ENCODE assay signal across 8 cellular contexts in genomic region chr3:172087827-172088580, GRCh38. TPM values are rescaled to one million over a fixed set of nuclear protein-coding genes. Genes with fewer than 3 reads are reported as not detected.
DNase-seq lines count a peak whose midpoint lies in the region; ATAC-seq and TF ChIP-seq lines count a peak whose summit lies in the region.

No MANE protein-coding gene starts in this region.

- peaks cover 33% of the 10 kb centered on the region for H3K4me1 Mint-ChIP-seq in mesothelial cell of epicardium

- H3K4me3 ChIP-seq in H7 (ENCODE audit: insufficient read depth, low read depth, low read length) (no peak overlapping the region), lower leg skin (ENCODE audit: low read depth, poor library complexity, severe bottlenecking) (no peak overlapping the region)

- WGBS in lower leg skin, 2 donors = 58 to 59% methylated on average over 7 of the region's 7 CpGs

- DNase-seq in OCI-M1 (lab: John Stamatoyannopoulos, UW) (peak; percentile 49), mesothelial cell of epicardium (ENCODE audit: low spot score in 2 of 2, unreplicated experiment in 2 of 2) (no peak), H7 (no peak), OCI-M2 (lab: John Stamatoyannopoulos, UW; ENCODE audit: unreplicated experiment) (no peak), lower leg skin (ENCODE audit: low spot score in 2 of 2) (no peak)
- no peak for DNase-seq in stimulated activated CD4-positive, alpha-beta T cell treated with anti-CD3 and anti-CD28 coated beads, Interleukin-2, amount 100 ng/mL, for 24 hours

- TF ChIP-seq CTCF in mesothelial cell of epicardium (IDR thresholded peaks at IDR 0.05; ENCODE audit: unreplicated experiment) (no peak), lower leg skin (IDR thresholded peaks at IDR 0.05) (no peak)

- peak overlapping the region; percentile 87 for H3K27ac Mint-ChIP-seq in mesothelial cell of epicardium

- TF ChIP-seq POLR2A in lower leg skin (IDR thresholded peaks at IDR 0.05) = no peak

- peaks cover 16% of the 10 kb centered on the region for H3K36me3 Mint-ChIP-seq in mesothelial cell of epicardium

- no peak overlapping the region for H3K4me3 Mint-ChIP-seq in mesothelial cell of epicardium

- no peaks in the 10 kb centered on the region for H3K27me3 Mint-ChIP-seq in mesothelial cell of epicardium (ENCODE audit: low read depth)

- H3K36me3 ChIP-seq in H7 (replicated peaks; ENCODE audit: control insufficient read depth, insufficient read depth, low read length) = 0 out of 2 replicates have a peak, but pooled peaks cover 2% of the 10 kb centered on the region

- intact Hi-C loops in lower leg skin (cut with DNase I; ENCODE audit: low total_unique reads) = no loop called here

- peaks cover 8% of the 10 kb centered on the region for H3K9me3 Mint-ChIP-seq in mesothelial cell of epicardium

- no peaks in the 10 kb centered on the region for H3K27me3 ChIP-seq in H7 (ENCODE audit: control insufficient read depth, insufficient read depth, low read length)

- peak; percentile 88 for ATAC-seq in GM18517 (IDR thresholded peaks at IDR 0.05; ENCODE audit: unreplicated experiment)
- peak; percentile 82 for ATAC-seq in HG02571 (IDR thresholded peaks at IDR 0.05; ENCODE audit: unreplicated experiment)

RNA-seq across cellular contexts. Expression of gene FNDC3B, which starts 48.6 kb away (rescaled TPM):
- 123 to 131 TPM (median 123 TPM) in 3 replicates for total RNA-seq in mesothelial cell of epicardium
- total RNA-seq in H7 (2014; rRNA removed; shearing (Covaris generic)) = 24.2 and 28.7 TPM in 2 replicates
- 10 to 100 TPM; 22.9 to 39.3 (median 23.2) TPM for total RNA-seq in lower leg skin
